8 cellular contexts compared by ENCODE assay signal in genomic region chr20:46176744-46177378, GRCh38.
"Had no signal": no experiment of that assay in that cellular context is flagged by ENCODE, and none has a peak within 500 bp of the region (broad histone marks: within the 10 kb centered on the region; RNA-seq: fewer than 3 reads in every experiment).

No MANE protein-coding gene starts in this region.

- ATAC-seq: upper lobe of right lung had no signal

- DNase-seq: activated CD4-positive, alpha-beta T cell treated with anti-CD3 and anti-CD28 coated beads, Interleukin-2, amount 50 U/mL, for 48 hours; activated naive CD8-positive, alpha-beta T cell treated with anti-CD3 and anti-CD28 coated beads, Interleukin-2, amount 10 ng/mL, durations not matched to agents 7 days and 5 days; activated T-cell treated with anti-CD3 and anti-CD28 coated beads, Interleukin-2, amount 50 U/mL, for 48 hours; anterior cingulate cortex; immature natural killer cell; stimulated activated CD4-positive, alpha-beta T cell treated with anti-CD3 and anti-CD28 coated beads, Interleukin-15, amount 100 ng/mL, for 24 hours; stimulated activated CD4-positive, alpha-beta T cell treated with anti-CD3 and anti-CD28 coated beads, Interleukin-4, amount 100 ng/mL, for 24 hours; upper lobe of right lung had no signal
